ENCODE assay signal across 13 cellular contexts in genomic region chr2:19009510-19009909, GRCh38.
DNase-seq lines count a peak whose midpoint lies in the region; TF ChIP-seq lines count a peak whose summit lies in the region.
"Had no signal": no experiment of that assay in that cellular context is flagged by ENCODE, and none has a peak within 500 bp of the region (broad histone marks: within the 10 kb centered on the region; RNA-seq: fewer than 3 reads in every experiment).

No MANE protein-coding gene starts in this region.

- no peak overlapping the region for H3K4ac ChIP-seq in mesenchymal stem cell (ENCODE audit: low read depth in 1 of 2, low read length in 2 of 2)

- H3K4me1 ChIP-seq in mesenchymal stem cell (ENCODE audit: control insufficient read depth, insufficient read depth, low read depth, low read length) (no peaks in the 10 kb centered on the region), ascending aorta (no peaks in the 10 kb centered on the region)
- H3K4me1 ChIP-seq: HAP-1 had no signal

- H3K36me3 ChIP-seq in mesenchymal stem cell (ENCODE audit: control insufficient read depth in 1 of 2, insufficient read depth in 2 of 2, low read depth in 1 of 2, low read length in 2 of 2) (no peaks in the 10 kb centered on the region), ascending aorta (no peaks in the 10 kb centered on the region)
- H3K36me3 ChIP-seq: HAP-1 had no signal

- no peak overlapping the region for H2BK15ac ChIP-seq in mesenchymal stem cell (ENCODE audit: low read depth, poor library complexity, severe bottlenecking)

- WGBS in mesenchymal stem cell = 39% methylated on average over 2 of the region's 3 CpGs

- H3K9me3 Mint-ChIP-seq in endothelial cell (ENCODE audit: unreplicated experiment) = no peaks in the 10 kb centered on the region

- H2BK12ac ChIP-seq in mesenchymal stem cell (ENCODE audit: low read length in 2 of 2) = no peak overlapping the region

- H3K27me3 ChIP-seq in mesenchymal stem cell (ENCODE audit: control insufficient read depth in 1 of 2, insufficient read depth in 1 of 2, low read length in 2 of 2) (no peaks in the 10 kb centered on the region), ascending aorta (no peaks in the 10 kb centered on the region)

- no peak overlapping the region for H3K4me3 Mint-ChIP-seq in endothelial cell (ENCODE audit: unreplicated experiment)
- H3K4me3 Mint-ChIP-seq: CD8-positive, alpha-beta memory T cell had no signal

- peaks cover 2% of the 10 kb centered on the region for H3K27me3 Mint-ChIP-seq in endothelial cell (ENCODE audit: unreplicated experiment)
- H3K27me3 Mint-ChIP-seq: CD8-positive, alpha-beta memory T cell had no signal

- no peak overlapping the region for H2BK5ac ChIP-seq in mesenchymal stem cell (ENCODE audit: low read depth, low read length, poor library complexity, severe bottlenecking)

- no peak overlapping the region for H3K18ac ChIP-seq in mesenchymal stem cell (ENCODE audit: low read depth in 1 of 2, low read length in 2 of 2)

- no peak overlapping the region for H3K23ac ChIP-seq in mesenchymal stem cell (ENCODE audit: low read length in 2 of 2)

- H3K4me1 Mint-ChIP-seq in endothelial cell (ENCODE audit: unreplicated experiment) = no peaks in the 10 kb centered on the region
- H3K4me1 Mint-ChIP-seq: CD8-positive, alpha-beta memory T cell had no signal

- H3K9ac ChIP-seq in mesenchymal stem cell (ENCODE audit: low read length) = no peak overlapping the region

- no peak overlapping the region for H3K4me3 ChIP-seq in mesenchymal stem cell (ENCODE audit: insufficient read depth in 1 of 2, low read depth in 1 of 2, low read length in 2 of 2)
- no peak overlapping the region for H3K4me3 ChIP-seq in ascending aorta
- H3K4me3 ChIP-seq: HAP-1 had no signal

- no peak overlapping the region for H2AFZ ChIP-seq in mesenchymal stem cell (ENCODE audit: low read depth, low read length)

- no peak overlapping the region for H3K14ac ChIP-seq in mesenchymal stem cell (ENCODE audit: low read length in 2 of 2)

- no peak overlapping the region for H3K4me2 ChIP-seq in mesenchymal stem cell (ENCODE audit: low read length, poor library complexity, severe bottlenecking)

- no peak overlapping the region for H2AK5ac ChIP-seq in mesenchymal stem cell (ENCODE audit: low read length, severe bottlenecking)

- no peak overlapping the region for H2BK120ac ChIP-seq in mesenchymal stem cell (ENCODE audit: low read depth, low read length)

- TF ChIP-seq CTCF in 22Rv1 (IDR thresholded peaks at IDR 0.05) (no peak), ascending aorta (IDR thresholded peaks at IDR 0.05) (no peak), endothelial cell (IDR thresholded peaks at IDR 0.05; ENCODE audit: unreplicated experiment) (no peak)

- no peak overlapping the region for H4K8ac ChIP-seq in mesenchymal stem cell (ENCODE audit: low read length)

- no peaks in the 10 kb centered on the region for H3K79me1 ChIP-seq in mesenchymal stem cell (replicated peaks; ENCODE audit: low read length, poor library complexity, severe bottlenecking)

- intact Hi-C loops in ascending aorta (cut with DNase I) (no loop called here), cardiac septum (cut with DNase I) (no loop called here)

- H4K91ac ChIP-seq in mesenchymal stem cell (ENCODE audit: low read length) = no peak overlapping the region

- H3K9me3 ChIP-seq in mesenchymal stem cell (ENCODE audit: control insufficient read depth, low read length) (no peaks in the 10 kb centered on the region), ascending aorta (no peaks in the 10 kb centered on the region)
- H3K9me3 ChIP-seq: HAP-1 had no signal

- no peak overlapping the region for H3K27ac Mint-ChIP-seq in endothelial cell (ENCODE audit: unreplicated experiment)

- peak; percentile 34 for DNase-seq in EL
- peak; percentile 76 for DNase-seq in M059J (ENCODE audit: low read depth)
- DNase-seq in mesenchymal stem cell = peak; percentile 85
- DNase-seq in ascending aorta (ENCODE audit: low spot score in 2 of 2) = no peak
- no peak for DNase-seq in endothelial cell (ENCODE audit: low spot score)
- DNase-seq in cardiac septum (ENCODE audit: low spot score) = no peak
- DNase-seq in DMS153 (lab: John Stamatoyannopoulos, UW) = no peak
- DNase-seq: CD8-positive, alpha-beta memory T cell; NCI-H1092; NCI-H1694 treated with DMSO at 0.1 percent for 48 hours; NCI-H446 had no signal

- H3K27ac ChIP-seq in 22Rv1 = peak overlapping the region; percentile 49
- no peak overlapping the region for H3K27ac ChIP-seq in mesenchymal stem cell (ENCODE audit: low read length, poor library complexity, severe bottlenecking)
- no peak overlapping the region for H3K27ac ChIP-seq in ascending aorta

- H3K36me3 Mint-ChIP-seq in endothelial cell (ENCODE audit: low read depth, unreplicated experiment) = no peaks in the 10 kb centered on the region

Comparison
In these comparisons a context has a peak if more than half of its experiments do, and no peak if none do; other contexts are left out.
1. DNase-seq: peak in EL (single experiment), M059J (single experiment) and mesenchymal stem cell (single experiment); none in ascending aorta (0 of 2), endothelial cell (single experiment), cardiac septum (single experiment) and DMS153 (single experiment).